4 cellular contexts compared by ENCODE assay signal in genomic region chr20:2504803-2505202, GRCh38. TPM values are rescaled to one million over a fixed set of nuclear protein-coding genes. Genes with fewer than 3 reads are reported as not detected.
"Had no signal": no experiment of that assay in that cellular context is flagged by ENCODE, and none has a peak within 500 bp of the region (broad histone marks: within the 10 kb centered on the region; RNA-seq: fewer than 3 reads in every experiment).

No MANE protein-coding gene starts in this region.

RNA-seq across cellular contexts. Expression of gene TMC2, which starts 31.6 kb away (rescaled TPM):
- total RNA-seq: LHCN-M2, M059J, MCF 10A, NCI-H460 had no signal
